ENCODE assay signal across 12 cellular contexts in genomic region chr14:73424453-73424852, GRCh38. TPM values are rescaled to one million over a fixed set of nuclear protein-coding genes. Genes with fewer than 3 reads are reported as not detected.
A peak's percentile ranks its signal among the peaks of the same experiment; 100 is the strongest.
DNase-seq lines count a peak whose midpoint lies in the region; ATAC-seq, FAIRE-seq and TF ChIP-seq lines count a peak whose summit lies in the region.
"Had no signal": no experiment of that assay in that cellular context is flagged by ENCODE, and none has a peak within 500 bp of the region (broad histone marks: within the 10 kb centered on the region; RNA-seq: fewer than 3 reads in every experiment).

No MANE protein-coding gene starts in this region.

- H3K27ac Mint-ChIP-seq in osteocyte (ENCODE audit: unreplicated experiment): peak overlapping the region; percentile 79

- H3K27me3 Mint-ChIP-seq in osteocyte (ENCODE audit: unreplicated experiment): no peaks in the 10 kb centered on the region

- no peak for FAIRE-seq in GM12891 (lab: Jason Lieb, UNC)

- peak overlapping the region; percentile 19 for H3K4me3 Mint-ChIP-seq in osteocyte (ENCODE audit: unreplicated experiment)

- no peak for TF ChIP-seq POLR2A in GM12891 (IDR thresholded peaks at IDR 0.05; ENCODE audit: low read depth, low read length)

- no peaks in the 10 kb centered on the region for H3K9me3 Mint-ChIP-seq in osteocyte (ENCODE audit: unreplicated experiment)

- peaks cover 71% of the 10 kb centered on the region for H3K4me1 Mint-ChIP-seq in osteocyte (ENCODE audit: unreplicated experiment)

- H3K36me3 Mint-ChIP-seq in osteocyte (ENCODE audit: unreplicated experiment): peaks cover 7% of the 10 kb centered on the region

- H3K27ac ChIP-seq in epithelial cell of prostate: peak overlapping the region; percentile 2
- H3K27ac ChIP-seq: prostate gland had no signal

- ATAC-seq in HG02884 (IDR thresholded peaks at IDR 0.05; ENCODE audit: unreplicated experiment): no peak
- ATAC-seq in HG03520 (IDR thresholded peaks at IDR 0.05; ENCODE audit: unreplicated experiment): no peak

- DNase-seq in GM12891 (ENCODE audit: insufficient read length, low spot score): no peak
- DNase-seq in OCI-M1 (lab: John Stamatoyannopoulos, UW): peak; percentile 63
- DNase-seq in epithelial cell of prostate (ENCODE audit: low read depth, low spot score): peak; percentile 2
- no peak for DNase-seq in osteocyte (ENCODE audit: extremely low spot score, unreplicated experiment)
- DNase-seq in amygdala (lab: John Stamatoyannopoulos, UW): no peak
- DNase-seq in activated CD8-positive, alpha-beta memory T cell treated with anti-CD3 and anti-CD28 coated beads, Interleukin-2, amount 50 U/mL, for 4 hours: no peak
- DNase-seq: activated T-cell treated with anti-CD3 and anti-CD28 coated beads, Interleukin-2, amount 50 U/mL, for 48 hours; stimulated activated CD4-positive, alpha-beta T cell treated with anti-CD3 and anti-CD28 coated beads, Interleukin-4, amount 100 ng/mL, for 24 hours; substantia nigra had no signal

- TF ChIP-seq CTCF in osteocyte (IDR thresholded peaks at IDR 0.05): no peak

TF ChIP-seq in GM12891, 5 proteins besides CTCF, POLR2A, EP300 and RAD21:
- TF ChIP-seq TAF1 (IDR thresholded peaks at IDR 0.05; ENCODE audit: low read depth, low read length) (no peak), SPI1 (IDR thresholded peaks at IDR 0.05; ENCODE audit: low read depth, low read length) (peak; percentile 89)
TF ChIP-seq in GM12891: peak in this region for 1.

RNA-seq across cellular contexts. Expression of gene NUMB, which starts 33.9 kb away (rescaled TPM):
- polyA plus RNA-seq in GM12891 (2012; ENCODE audit: low read depth, missing spikeins): 25.7 TPM
- total RNA-seq in osteocyte: 72.7 and 73.7 TPM in 2 replicates

Comparison
In these comparisons a context has a peak if more than half of its experiments do, and no peak if none do; other contexts are left out.
1. DNase-seq: peak in OCI-M1 (single experiment) and epithelial cell of prostate (single experiment); none in GM12891 (single experiment), osteocyte (single experiment), amygdala (0 of 56) and activated CD8-positive, alpha-beta memory T cell treated with anti-CD3 and anti-CD28 coated beads, Interleukin-2, amount 50 U/mL, for 4 hours (single experiment).